22 cellular contexts compared by ENCODE assay signal in the genomic region with DNA sequence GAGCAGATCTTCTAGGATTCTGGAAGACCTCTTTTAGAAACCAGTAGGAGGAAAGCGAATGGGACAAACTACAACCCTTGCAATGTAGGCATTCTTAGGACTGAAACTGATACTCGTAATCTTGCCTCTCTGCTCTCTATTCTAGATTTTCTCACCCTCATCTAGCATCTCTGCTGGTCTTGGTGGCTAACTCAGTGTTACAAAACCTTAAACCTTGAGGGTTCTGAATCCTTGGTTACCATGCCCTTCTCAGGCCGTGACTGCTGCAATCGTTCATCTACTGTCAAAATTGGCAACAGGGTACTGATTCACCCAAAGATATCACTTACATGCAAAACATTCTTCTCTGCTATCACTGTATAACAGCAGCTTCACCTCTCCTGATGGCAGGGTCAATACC. TPM values are rescaled to one million over a fixed set of nuclear protein-coding genes. Genes with fewer than 3 reads are reported as not detected.
"Had no signal": no experiment of that assay in that cellular context is flagged by ENCODE, and none has a peak within 500 bp of the region (broad histone marks: within the 10 kb centered on the region; RNA-seq: fewer than 3 reads in every experiment).

No MANE protein-coding gene starts in this region.

- H3K4me1 ChIP-seq: foreskin keratinocyte, left ventricle myocardium inferior, lower lobe of right lung, spleen, stomach, transverse colon had no signal

- H3K36me3 ChIP-seq: left ventricle myocardium inferior, lower lobe of right lung, spleen, stomach, thoracic aorta, transverse colon had no signal

- DNase-seq: effector CD4-positive, alpha-beta T cell; endodermal cell; erythroblast; foreskin keratinocyte; immature natural killer cell; left ventricle myocardium inferior; lower lobe of right lung; midbrain; posterior cingulate gyrus; spleen; stimulated activated CD4-positive, alpha-beta T cell treated with anti-CD3 and anti-CD28 coated beads, Interleukin-15, amount 100 ng/mL, for 24 hours; stimulated activated CD4-positive, alpha-beta T cell treated with anti-CD3 and anti-CD28 coated beads, Interleukin-1b, Interleukin-23, amount 100 ng/mL, for 48 hours; stimulated activated CD4-positive, alpha-beta T cell treated with anti-CD3 and anti-CD28 coated beads, Interleukin-4, amount 100 ng/mL, for 24 hours; stimulated activated naive B cell treated with anti-CD40 and anti-IgM and Interleukin-4, amounts not matched to agents 10 μg/mL and 1 μg/mL and 100 μg/mL, for 72 hours; stomach; substantia nigra; transverse colon had no signal

- H3K9me3 ChIP-seq: lower lobe of right lung had no signal

- H3K4me3 ChIP-seq: coronary artery, left ventricle myocardium inferior, lower lobe of right lung, spleen, stomach, thoracic aorta, transverse colon had no signal

- H3K27ac ChIP-seq: coronary artery, foreskin keratinocyte, left ventricle myocardium inferior, lower lobe of right lung, spleen, stomach, thoracic aorta, transverse colon had no signal

- FAIRE-seq: endothelial cell of umbilical vein, keratinocyte had no signal

- H3K27me3 ChIP-seq: spleen, stomach, transverse colon had no signal

- ATAC-seq: foreskin keratinocyte; lower lobe of right lung; sciatic nerve; stimulated activated naive B cell treated with anti-CD40 and anti-IgM and Interleukin-4, amounts not matched to agents 10 μg/mL and 1 μg/mL and 100 μg/mL, for 72 hours had no signal

RNA-seq across cellular contexts. Expression of a gene that starts 55.2 kb away (rescaled TPM):
- total RNA-seq: endodermal cell had no signal
